ENCODE assay signal across 8 cellular contexts in the genomic region with DNA sequence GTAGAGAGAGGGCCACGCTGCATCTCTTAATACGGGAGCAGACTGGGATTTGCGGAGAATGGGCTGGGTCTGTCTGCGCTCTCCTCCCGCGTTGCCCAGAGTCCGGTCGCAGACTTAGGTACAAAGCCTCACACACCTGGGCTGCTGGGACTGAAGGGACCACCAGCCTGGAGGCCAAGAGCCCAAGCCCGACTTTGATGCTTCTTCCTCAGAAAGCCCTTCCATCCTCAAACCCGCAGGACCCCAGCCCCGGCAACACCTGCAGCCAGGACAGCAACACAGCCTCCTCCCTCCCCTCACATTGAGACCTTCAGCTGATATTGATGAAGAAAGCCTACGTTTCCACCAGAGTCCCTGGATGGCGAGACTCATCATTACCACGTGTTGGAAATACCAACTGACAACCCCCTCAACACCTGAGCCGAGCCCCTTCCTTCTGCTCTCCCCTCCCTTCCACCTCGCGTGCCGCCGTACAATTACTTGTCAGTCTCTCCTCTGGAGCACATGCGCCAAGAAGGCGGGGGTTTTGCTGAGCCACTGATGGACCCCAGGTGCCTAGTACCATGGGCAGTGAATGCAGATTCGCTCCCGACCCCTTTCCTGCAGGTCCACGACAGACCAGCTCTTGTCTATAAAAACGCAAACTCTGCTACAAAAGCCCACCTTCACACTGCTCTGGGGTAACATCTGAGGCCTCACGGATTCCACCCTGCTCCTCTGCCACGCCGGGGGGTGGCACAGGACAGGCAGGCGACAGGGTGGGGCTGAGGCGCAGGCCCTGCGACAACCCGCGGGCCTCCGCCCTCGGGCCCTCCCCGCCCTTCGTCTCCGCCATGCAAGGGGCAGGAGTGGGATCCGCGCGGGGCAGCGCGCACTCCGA. TPM values are rescaled to one million over a fixed set of nuclear protein-coding genes. Genes with fewer than 3 reads are reported as not detected.
DNase-seq lines count a peak whose midpoint lies in the region; ATAC-seq and TF ChIP-seq lines count a peak whose summit lies in the region.

No MANE protein-coding gene starts in this region.

- no peaks in the 10 kb centered on the region for H3K27me3 ChIP-seq in AG04450 (ENCODE audit: control insufficient read depth, insufficient read depth, low read length)
- no peaks in the 10 kb centered on the region for H3K27me3 ChIP-seq in HCT116 (ENCODE audit: insufficient read depth, low read length)
- H3K27me3 ChIP-seq in kidney epithelial cell (ENCODE audit: control insufficient read depth, insufficient read depth, low read length) = no peaks in the 10 kb centered on the region
- H3K27me3 ChIP-seq in thyroid gland = no peaks in the 10 kb centered on the region

- H3K9ac ChIP-seq in HCT116 (ENCODE audit: low read length) = peak overlapping the region; percentile 79

- TF ChIP-seq POLR2A in HCT116 (IDR thresholded peaks at IDR 0.05; ENCODE audit: borderline replicate concordance, extremely low read depth, insufficient read depth, insufficient read length) (no peak), thyroid gland (IDR thresholded peaks at IDR 0.05) (no peak)

- TF ChIP-seq RAD21 in HCT116 (IDR thresholded peaks at IDR 0.05; ENCODE audit: low read depth) = no peak

- H2AFZ ChIP-seq in HCT116 (ENCODE audit: low read depth, low read length, poor library complexity, severe bottlenecking) = no peak overlapping the region

- peak overlapping the region; percentile 79 for H3K27ac Mint-ChIP-seq in activated naive CD4-positive, alpha-beta T cell treated with anti-CD3 and anti-CD28 coated beads, Interleukin-2, amount 50 U/mL, for 24 hours

- no peaks in the 10 kb centered on the region for H3K27me3 Mint-ChIP-seq in activated naive CD4-positive, alpha-beta T cell treated with anti-CD3 and anti-CD28 coated beads, Interleukin-2, amount 50 U/mL, for 24 hours

- RAD21 ChIA-PET in HCT116 (lab: Charles Lee; ENCODE audit: low non-redundant PET in 1 of 2, low total read pairs in 2 of 2, uncharacterized antibody in 2 of 2, unreplicated experiment in 2 of 2) = no interaction called here

- peak overlapping the region; percentile 91 for H3K4me3 Mint-ChIP-seq in activated naive CD4-positive, alpha-beta T cell treated with anti-CD3 and anti-CD28 coated beads, Interleukin-2, amount 50 U/mL, for 24 hours

- ATAC-seq in HCT116 (peak; percentile 3), HG02571 (IDR thresholded peaks at IDR 0.05; ENCODE audit: unreplicated experiment) (no peak)

- TF ChIP-seq CTCF in AG04450 (IDR thresholded peaks at IDR 0.05; ENCODE audit: low read depth, low read length) (no peak), HCT116 (IDR thresholded peaks at IDR 0.05 in 2 of 3, conservative IDR thresholded peaks at IDR 0.05 in 1 of 3; ENCODE audit: borderline replicate concordance in 1 of 3, insufficient read depth in 1 of 3, low read depth in 2 of 3, low read length in 2 of 3) (no peak), kidney epithelial cell (IDR thresholded peaks at IDR 0.05; ENCODE audit: insufficient read depth, low read length, poor library complexity, severe bottlenecking) (no peak), thyroid gland (IDR thresholded peaks at IDR 0.05) (no peak)

- no peaks in the 10 kb centered on the region for H3K9me3 Mint-ChIP-seq in activated naive CD4-positive, alpha-beta T cell treated with anti-CD3 and anti-CD28 coated beads, Interleukin-2, amount 50 U/mL, for 24 hours

- H3K4me2 ChIP-seq in HCT116 (ENCODE audit: low read length) = peak overlapping the region; percentile 97

- H3K36me3 Mint-ChIP-seq in activated naive CD4-positive, alpha-beta T cell treated with anti-CD3 and anti-CD28 coated beads, Interleukin-2, amount 50 U/mL, for 24 hours = peaks cover 1% of the 10 kb centered on the region

- CTCF ChIA-PET in AG04450 (lab: Charles Lee) (interaction anchor here (0.6 to 1.8 kb wide), 8 partner anchors 14 to 510 kb away, joined by 3 to 8 read pairs (median 4); no protein-coding TSS in a partner anchor), HCT116 (lab: Charles Lee) (interaction anchor here (2.6 to 3.4 kb wide), 2 partner anchors 150 to 502 kb away, joined by 7 to 18 read pairs; no protein-coding TSS in a partner anchor)

- H3K36me3 ChIP-seq in HCT116 (ENCODE audit: control insufficient read depth in 1 of 2, insufficient read depth in 2 of 2, low read length in 2 of 2) (peaks cover 6 to 15% of the 10 kb centered on the region in 2 experiments; a peak in 2 of 4 replicates), kidney epithelial cell (ENCODE audit: control insufficient read depth, insufficient read depth, low read length) (no peaks in the 10 kb centered on the region), thyroid gland (peaks cover 26 to 31% of the 10 kb centered on the region in 2 donors)

- H4K20me1 ChIP-seq in HCT116 (ENCODE audit: insufficient read depth) = no peaks in the 10 kb centered on the region

- peak overlapping the region; percentile 92 for H3K4me3 ChIP-seq in AG04450 (ENCODE audit: low read depth, low read length)
- H3K4me3 ChIP-seq in HCT116 (replicated peaks in 1 of 2; ENCODE audit: low read depth in 1 of 2, low read length in 2 of 2) = peak overlapping the region; percentile 85 to 95
- H3K4me3 ChIP-seq in kidney epithelial cell (ENCODE audit: low read depth, low read length) = peak overlapping the region; percentile 97
- peak overlapping the region; percentile 77 to 79 (median 78) for H3K4me3 ChIP-seq in thyroid gland (replicated peaks in 1 of 3)

- H3K9me3 ChIP-seq in AG04450 (ENCODE audit: control insufficient read depth, insufficient read depth, low read length) (no peaks in the 10 kb centered on the region; the same call in 1 of the 2 replicates), HCT116 (ENCODE audit: control insufficient read depth in 1 of 2, insufficient read depth in 1 of 2, low read depth in 1 of 2, low read length in 2 of 2) (no peaks in the 10 kb centered on the region), thyroid gland (no peaks in the 10 kb centered on the region)

- DNase-seq in AG04450 (ENCODE audit: low read depth, low spot score) (no peak), HCT116 (ENCODE audit: low read depth, low spot score) (no peak), kidney epithelial cell (ENCODE audit: low read depth) (no peak), thyroid gland (no peak), CD1c-positive myeloid dendritic cell (ENCODE audit: extremely low spot score) (no peak), RPMI8226 (no peak)

- H3K4me1 ChIP-seq in HCT116 (ENCODE audit: control insufficient read depth in 1 of 2, insufficient read depth in 2 of 2, low read length in 2 of 2) (peaks cover 10 to 17% of the 10 kb centered on the region in 2 experiments; a peak in 3 of 4 replicates), thyroid gland (peaks cover 17 to 19% of the 10 kb centered on the region in 2 donors)

- intact Hi-C loops in HCT116 (cut with micrococcal nuclease) = loop anchor here (5.0 kb wide), 1 partner anchor 86 kb away; no protein-coding TSS in a partner anchor
- intact Hi-C loops in thyroid gland (cut with DNase I) = loop anchor here (10.0 kb wide), 1 partner anchor 94 kb away; no protein-coding TSS in a partner anchor

- peaks cover 23% of the 10 kb centered on the region for H3K4me1 Mint-ChIP-seq in activated naive CD4-positive, alpha-beta T cell treated with anti-CD3 and anti-CD28 coated beads, Interleukin-2, amount 50 U/mL, for 24 hours

- POLR2A ChIA-PET in AG04450 (lab: Yijun Ruan, JAX) (interaction anchor here (1.1 kb wide), 1 partner anchor 149 kb away, joined by 3 read pairs; no protein-coding TSS in a partner anchor), HCT116 (lab: Charles Lee) (no interaction called here)

- 2 to 16% methylated on average over 30 to 31 of the region's 44 CpGs for WGBS in thyroid gland, 2 donors

- peaks cover 45% of the 10 kb centered on the region for H3K79me2 ChIP-seq in HCT116 (ENCODE audit: insufficient read depth, low read length)

- no peak overlapping the region for H3K27ac ChIP-seq in AG04450 (ENCODE audit: low read depth, low read length)
- H3K27ac ChIP-seq in HCT116 (ENCODE audit: low read depth, low read length) = peak overlapping the region; percentile 74
- peak overlapping the region in 2 of 3 donors; percentile 44 to 80 for H3K27ac ChIP-seq in thyroid gland

- BruUV-seq in HCT116 (replicated peaks; lab: Mats Ljungman, UMichigan) = TSS peak; percentile 62

- H3K9me2 ChIP-seq in HCT116 (ENCODE audit: insufficient read depth) = no peaks in the 10 kb centered on the region

TF ChIP-seq in HCT116, 20 proteins besides CTCF, POLR2A, EP300 and RAD21 (continues in another document):
- TF ChIP-seq ELF1 (IDR thresholded peaks at IDR 0.05; ENCODE audit: borderline replicate concordance, low read depth) (no peak), TCF7L2 (IDR thresholded peaks at IDR 0.05; ENCODE audit: borderline replicate concordance, extremely low read depth, insufficient read depth, insufficient read length) (no peak), ZFX (IDR thresholded peaks at IDR 0.05) (no peak), EGR1 (IDR thresholded peaks at IDR 0.05; ENCODE audit: low read depth) (no peak), SRF (IDR thresholded peaks at IDR 0.05; ENCODE audit: low read depth) (no peak), JUND (IDR thresholded peaks at IDR 0.05) (no peak), SIN3A (IDR thresholded peaks at IDR 0.05; ENCODE audit: low read depth) (no peak)

RNA-seq across cellular contexts. Expression of gene ASB6, which starts 0.8 kb away (rescaled TPM):
- 11.6 and 15.3 TPM in 2 replicates for polyA plus RNA-seq in AG04450 (2011; rRNA removed)
- polyA minus RNA-seq in AG04450 (2011; rRNA and poly(A)+ RNA removed) = 9.4 and 14.0 TPM in 2 replicates
- total RNA-seq in HCT116 (2021; ENCODE audit: unreplicated experiment) (21.6 TPM), kidney epithelial cell (27.0 and 32.0 TPM in 2 replicates), thyroid gland (10 to 100 TPM; 21.7 to 29.2 (median 24.0) TPM)
- polyA plus RNA-seq in HCT116 (2012) = 18.3 and 20.7 TPM in 2 replicates

RNA-seq across cellular contexts. Expression of gene NTMT1, which starts 15.1 kb away (rescaled TPM):
- polyA plus RNA-seq in AG04450 (2011; rRNA removed) = 49.3 and 50.4 TPM in 2 replicates
- polyA minus RNA-seq in AG04450 (2011; rRNA and poly(A)+ RNA removed) = 25.3 and 30.8 TPM in 2 replicates
- total RNA-seq in HCT116 (2021; ENCODE audit: unreplicated experiment) (84.8 TPM), kidney epithelial cell (52.6 and 57.2 TPM in 2 replicates), thyroid gland (10 to 100 TPM; 19.6 to 28.4 (median 22.6) TPM)
- 82.9 and 91.6 TPM in 2 replicates for polyA plus RNA-seq in HCT116 (2012)

RNA-seq across cellular contexts. Expression of gene C9orf50, which starts 20.2 kb away (rescaled TPM):
- polyA plus RNA-seq in AG04450 (2011; rRNA removed) = 0.26 and 0.30 TPM in 2 replicates
- polyA minus RNA-seq in AG04450 (2011; rRNA and poly(A)+ RNA removed) = not detected in 2 replicates
- total RNA-seq in HCT116 (2021; ENCODE audit: unreplicated experiment) (not detected), kidney epithelial cell (not detected in 2 replicates), thyroid gland (not detected)
- not detected in 2 replicates for polyA plus RNA-seq in HCT116 (2012)

RNA-seq across cellular contexts. Expression of gene PRRX2, which starts 24.3 kb away (rescaled TPM):
- polyA plus RNA-seq in AG04450 (2011; rRNA removed) = 8.3 and 15.0 TPM in 2 replicates
- 4.0 and 4.2 TPM in 2 replicates for polyA minus RNA-seq in AG04450 (2011; rRNA and poly(A)+ RNA removed)
- total RNA-seq in HCT116 (2021; ENCODE audit: unreplicated experiment) (25.5 TPM), kidney epithelial cell (0.27 TPM in 1 of 2 replicates, not detected in the other), thyroid gland (10 to 100 TPM in 2 of 4 donors, 1 to 10 TPM in 2; 2.9 to 10.6 (median 8.1) TPM)
- 12.7 and 17.1 TPM in 2 replicates for polyA plus RNA-seq in HCT116 (2012)
